1 cellular context compared by ENCODE assay signal in the genomic region with DNA sequence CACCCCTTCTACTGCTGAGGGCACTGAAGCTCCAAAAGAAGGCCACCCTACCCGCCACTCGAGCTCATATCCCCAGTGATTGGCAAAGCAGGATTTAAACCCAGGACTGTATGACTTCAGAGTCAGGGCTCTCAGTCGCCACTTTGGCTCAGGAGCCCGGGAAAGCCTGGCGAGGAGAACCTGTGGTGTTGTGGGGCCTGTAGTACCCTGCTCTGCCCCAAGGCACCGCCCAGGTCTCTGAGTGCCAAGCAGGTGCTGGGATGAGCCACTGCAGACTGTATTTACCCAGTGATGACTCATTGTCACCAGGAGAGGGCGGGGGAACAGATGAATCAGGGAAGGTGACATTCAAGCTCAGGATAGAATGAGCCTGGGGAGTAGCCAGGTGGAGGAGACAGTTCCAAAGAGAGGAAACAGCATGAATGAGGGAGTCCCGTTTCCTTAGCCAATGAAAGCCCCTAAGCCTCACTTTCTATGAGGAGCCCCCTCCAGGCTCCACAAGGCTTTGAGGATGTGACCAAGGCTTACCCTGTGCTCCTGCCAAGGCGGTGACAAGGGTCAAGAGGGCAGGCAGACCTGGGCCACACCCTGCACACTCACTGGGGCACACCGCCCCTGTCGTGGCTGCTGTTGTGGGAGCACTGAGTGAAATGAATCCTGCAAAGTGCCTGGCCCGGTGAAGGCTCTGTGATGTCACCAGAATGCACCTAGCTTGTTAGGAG.
TF ChIP-seq lines count a peak whose summit lies in the region.

No MANE protein-coding gene starts in this region.

TF ChIP-seq in HepG2, 621 proteins besides CTCF, POLR2A, EP300 and RAD21 (continued from another document and continues in another):
- TF ChIP-seq, protein P1, sequence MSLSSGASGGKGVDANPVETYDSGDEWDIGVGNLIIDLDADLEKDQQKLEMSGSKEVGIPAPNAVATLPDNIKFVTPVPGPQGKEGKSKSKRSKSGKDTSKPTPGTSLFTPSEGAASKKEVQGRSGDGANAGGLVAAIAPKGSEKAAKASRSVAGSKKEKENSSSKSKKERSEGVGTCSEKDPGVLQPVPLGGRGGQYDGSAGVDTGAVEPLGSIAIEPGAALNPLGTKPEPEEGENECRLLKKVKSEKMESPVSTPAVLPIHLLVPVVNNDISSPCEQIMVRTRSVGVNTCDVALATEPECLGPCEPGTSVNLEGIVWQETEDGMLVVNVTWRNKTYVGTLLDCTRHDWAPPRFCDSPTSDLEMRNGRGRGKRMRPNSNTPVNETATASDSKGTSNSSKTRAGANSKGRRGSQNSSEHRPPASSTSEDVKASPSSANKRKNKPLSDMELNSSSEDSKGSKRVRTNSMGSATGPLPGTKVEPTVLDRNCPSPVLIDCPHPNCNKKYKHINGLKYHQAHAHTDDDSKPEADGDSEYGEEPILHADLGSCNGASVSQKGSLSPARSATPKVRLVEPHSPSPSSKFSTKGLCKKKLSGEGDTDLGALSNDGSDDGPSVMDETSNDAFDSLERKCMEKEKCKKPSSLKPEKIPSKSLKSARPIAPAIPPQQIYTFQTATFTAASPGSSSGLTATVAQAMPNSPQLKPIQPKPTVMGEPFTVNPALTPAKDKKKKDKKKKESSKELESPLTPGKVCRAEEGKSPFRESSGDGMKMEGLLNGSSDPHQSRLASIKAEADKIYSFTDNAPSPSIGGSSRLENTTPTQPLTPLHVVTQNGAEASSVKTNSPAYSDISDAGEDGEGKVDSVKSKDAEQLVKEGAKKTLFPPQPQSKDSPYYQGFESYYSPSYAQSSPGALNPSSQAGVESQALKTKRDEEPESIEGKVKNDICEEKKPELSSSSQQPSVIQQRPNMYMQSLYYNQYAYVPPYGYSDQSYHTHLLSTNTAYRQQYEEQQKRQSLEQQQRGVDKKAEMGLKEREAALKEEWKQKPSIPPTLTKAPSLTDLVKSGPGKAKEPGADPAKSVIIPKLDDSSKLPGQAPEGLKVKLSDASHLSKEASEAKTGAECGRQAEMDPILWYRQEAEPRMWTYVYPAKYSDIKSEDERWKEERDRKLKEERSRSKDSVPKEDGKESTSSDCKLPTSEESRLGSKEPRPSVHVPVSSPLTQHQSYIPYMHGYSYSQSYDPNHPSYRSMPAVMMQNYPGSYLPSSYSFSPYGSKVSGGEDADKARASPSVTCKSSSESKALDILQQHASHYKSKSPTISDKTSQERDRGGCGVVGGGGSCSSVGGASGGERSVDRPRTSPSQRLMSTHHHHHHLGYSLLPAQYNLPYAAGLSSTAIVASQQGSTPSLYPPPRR (CRISPR knock-in tag; IDR thresholded peaks at IDR 0.05; ENCODE audit: borderline replicate concordance) = peak; percentile 43; the same call in 1 of the 2 replicates
- TF ChIP-seq SIX1 (CRISPR knock-in tag; IDR thresholded peaks at IDR 0.05; ENCODE audit: borderline replicate concordance) = no peak
- TF ChIP-seq HNRNPK (IDR thresholded peaks at IDR 0.05; ENCODE audit: low read depth, low read length, poor library complexity, severe bottlenecking) = no peak
- peak; percentile 83; the same call in 1 of the 2 replicates for TF ChIP-seq SOX5 (CRISPR knock-in tag; IDR thresholded peaks at IDR 0.05; ENCODE audit: borderline replicate concordance)
- TF ChIP-seq ISX (CRISPR knock-in tag; conservative IDR thresholded peaks at IDR 0.05) = no peak
- no peak for TF ChIP-seq GATA4 (IDR thresholded peaks at IDR 0.05; ENCODE audit: borderline replicate concordance, low read depth)
- TF ChIP-seq, protein P2, sequence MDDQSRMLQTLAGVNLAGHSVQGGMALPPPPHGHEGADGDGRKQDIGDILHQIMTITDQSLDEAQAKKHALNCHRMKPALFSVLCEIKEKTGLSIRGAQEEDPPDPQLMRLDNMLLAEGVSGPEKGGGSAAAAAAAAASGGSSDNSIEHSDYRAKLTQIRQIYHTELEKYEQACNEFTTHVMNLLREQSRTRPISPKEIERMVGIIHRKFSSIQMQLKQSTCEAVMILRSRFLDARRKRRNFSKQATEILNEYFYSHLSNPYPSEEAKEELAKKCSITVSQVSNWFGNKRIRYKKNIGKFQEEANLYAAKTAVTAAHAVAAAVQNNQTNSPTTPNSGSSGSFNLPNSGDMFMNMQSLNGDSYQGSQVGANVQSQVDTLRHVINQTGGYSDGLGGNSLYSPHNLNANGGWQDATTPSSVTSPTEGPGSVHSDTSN (CRISPR knock-in tag; IDR thresholded peaks at IDR 0.05; ENCODE audit: borderline replicate concordance) = no peak
- TF ChIP-seq FOXK1 (CRISPR knock-in tag; IDR thresholded peaks at IDR 0.05; ENCODE audit: borderline replicate concordance, low read depth) = peak; percentile 31; the same call in 1 of the 2 replicates
- TF ChIP-seq RBM22 (optimal IDR thresholded peaks at IDR 0.05; ENCODE audit: low read length) = no peak
- no peak for TF ChIP-seq ZNF703 (CRISPR knock-in tag; IDR thresholded peaks at IDR 0.05; ENCODE audit: borderline replicate concordance)
- TF ChIP-seq IRF2 (CRISPR knock-in tag; IDR thresholded peaks at IDR 0.05) = peak; percentile 80; the same call in 1 of the 2 replicates
- TF ChIP-seq ZKSCAN5 (CRISPR knock-in tag; IDR thresholded peaks at IDR 0.05) = no peak
- TF ChIP-seq, protein P3, sequence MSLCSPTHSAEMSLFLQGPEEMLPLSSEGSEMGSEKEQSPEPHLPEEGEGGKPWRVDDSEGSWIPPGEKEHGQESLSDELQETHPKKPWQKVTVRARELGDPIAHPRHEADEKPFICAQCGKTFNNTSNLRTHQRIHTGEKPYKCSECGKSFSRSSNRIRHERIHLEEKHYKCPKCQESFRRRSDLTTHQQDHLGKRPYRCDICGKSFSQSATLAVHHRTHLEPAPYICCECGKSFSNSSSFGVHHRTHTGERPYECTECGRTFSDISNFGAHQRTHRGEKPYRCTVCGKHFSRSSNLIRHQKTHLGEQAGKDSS (CRISPR knock-in tag; IDR thresholded peaks at IDR 0.05; ENCODE audit: borderline replicate concordance, low read depth) = peak; percentile 44; the same call in 1 of the 2 replicates
- TF ChIP-seq, protein P4, sequence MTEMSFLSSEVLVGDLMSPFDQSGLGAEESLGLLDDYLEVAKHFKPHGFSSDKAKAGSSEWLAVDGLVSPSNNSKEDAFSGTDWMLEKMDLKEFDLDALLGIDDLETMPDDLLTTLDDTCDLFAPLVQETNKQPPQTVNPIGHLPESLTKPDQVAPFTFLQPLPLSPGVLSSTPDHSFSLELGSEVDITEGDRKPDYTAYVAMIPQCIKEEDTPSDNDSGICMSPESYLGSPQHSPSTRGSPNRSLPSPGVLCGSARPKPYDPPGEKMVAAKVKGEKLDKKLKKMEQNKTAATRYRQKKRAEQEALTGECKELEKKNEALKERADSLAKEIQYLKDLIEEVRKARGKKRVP (CRISPR knock-in tag; IDR thresholded peaks at IDR 0.05) = peak in 1 of 2 experiments; percentile 39; a peak in 1 of 4 replicates
- TF ChIP-seq RFX1 (IDR thresholded peaks at IDR 0.05) = no peak
- no peak for TF ChIP-seq DNMT3B (CRISPR knock-in tag; conservative IDR thresholded peaks at IDR 0.05)
- TF ChIP-seq, protein P5, sequence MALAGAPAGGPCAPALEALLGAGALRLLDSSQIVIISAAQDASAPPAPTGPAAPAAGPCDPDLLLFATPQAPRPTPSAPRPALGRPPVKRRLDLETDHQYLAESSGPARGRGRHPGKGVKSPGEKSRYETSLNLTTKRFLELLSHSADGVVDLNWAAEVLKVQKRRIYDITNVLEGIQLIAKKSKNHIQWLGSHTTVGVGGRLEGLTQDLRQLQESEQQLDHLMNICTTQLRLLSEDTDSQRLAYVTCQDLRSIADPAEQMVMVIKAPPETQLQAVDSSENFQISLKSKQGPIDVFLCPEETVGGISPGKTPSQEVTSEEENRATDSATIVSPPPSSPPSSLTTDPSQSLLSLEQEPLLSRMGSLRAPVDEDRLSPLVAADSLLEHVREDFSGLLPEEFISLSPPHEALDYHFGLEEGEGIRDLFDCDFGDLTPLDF (CRISPR knock-in tag; IDR thresholded peaks at IDR 0.05) = no peak
- TF ChIP-seq, protein P6, sequence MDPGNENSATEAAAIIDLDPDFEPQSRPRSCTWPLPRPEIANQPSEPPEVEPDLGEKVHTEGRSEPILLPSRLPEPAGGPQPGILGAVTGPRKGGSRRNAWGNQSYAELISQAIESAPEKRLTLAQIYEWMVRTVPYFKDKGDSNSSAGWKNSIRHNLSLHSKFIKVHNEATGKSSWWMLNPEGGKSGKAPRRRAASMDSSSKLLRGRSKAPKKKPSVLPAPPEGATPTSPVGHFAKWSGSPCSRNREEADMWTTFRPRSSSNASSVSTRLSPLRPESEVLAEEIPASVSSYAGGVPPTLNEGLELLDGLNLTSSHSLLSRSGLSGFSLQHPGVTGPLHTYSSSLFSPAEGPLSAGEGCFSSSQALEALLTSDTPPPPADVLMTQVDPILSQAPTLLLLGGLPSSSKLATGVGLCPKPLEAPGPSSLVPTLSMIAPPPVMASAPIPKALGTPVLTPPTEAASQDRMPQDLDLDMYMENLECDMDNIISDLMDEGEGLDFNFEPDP (CRISPR knock-in tag; conservative IDR thresholded peaks at IDR 0.05) = no peak
- TF ChIP-seq SALL1 (CRISPR knock-in tag; IDR thresholded peaks at IDR 0.05) = peak; percentile 72
- peak; percentile 83 for TF ChIP-seq RXRB (CRISPR knock-in tag; IDR thresholded peaks at IDR 0.05; ENCODE audit: borderline replicate concordance)
- 0 out of 2 replicates have a peak, but pooled peaks have one; percentile 50 for TF ChIP-seq MZF1 (CRISPR knock-in tag; IDR thresholded peaks at IDR 0.05; ENCODE audit: borderline replicate concordance)
- peak; percentile 37; the same call in 1 of the 2 replicates for TF ChIP-seq ZMYM3 (CRISPR knock-in tag; IDR thresholded peaks at IDR 0.05)
- no peak for TF ChIP-seq ZNF232 (CRISPR knock-in tag; IDR thresholded peaks at IDR 0.05; ENCODE audit: borderline replicate concordance)
- TF ChIP-seq, protein P7, sequence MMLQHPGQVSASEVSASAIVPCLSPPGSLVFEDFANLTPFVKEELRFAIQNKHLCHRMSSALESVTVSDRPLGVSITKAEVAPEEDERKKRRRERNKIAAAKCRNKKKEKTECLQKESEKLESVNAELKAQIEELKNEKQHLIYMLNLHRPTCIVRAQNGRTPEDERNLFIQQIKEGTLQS (CRISPR knock-in tag; IDR thresholded peaks at IDR 0.05) = peak; percentile 99
- TF ChIP-seq ZNF564 (CRISPR knock-in tag; IDR thresholded peaks at IDR 0.05) = no peak
- TF ChIP-seq KLF15 (CRISPR knock-in tag; IDR thresholded peaks at IDR 0.05; ENCODE audit: borderline replicate concordance) = no peak
- TF ChIP-seq SAP130 (CRISPR knock-in tag; IDR thresholded peaks at IDR 0.05; ENCODE audit: low read depth) = peak; percentile 92
- no peak for TF ChIP-seq TCF7L2 (IDR thresholded peaks at IDR 0.05; ENCODE audit: low read depth, low read length)
- TF ChIP-seq PTBP1 (IDR thresholded peaks at IDR 0.05; ENCODE audit: low read depth, low read length, poor library complexity, severe bottlenecking) = no peak
- no peak for TF ChIP-seq ZNF616 (CRISPR knock-in tag; IDR thresholded peaks at IDR 0.05; ENCODE audit: low read depth)
- TF ChIP-seq HNRNPUL1 (IDR thresholded peaks at IDR 0.05; ENCODE audit: low read depth, low read length) = no peak
- TF ChIP-seq GATAD1 (CRISPR knock-in tag; IDR thresholded peaks at IDR 0.05) = no peak
- TF ChIP-seq ZNF34 (CRISPR knock-in tag; IDR thresholded peaks at IDR 0.05; ENCODE audit: borderline replicate concordance) = no peak
- 0 out of 2 replicates have a peak, but pooled peaks have one; percentile 7 for TF ChIP-seq ZNF143 (CRISPR knock-in tag; IDR thresholded peaks at IDR 0.05)
- TF ChIP-seq, protein P8, sequence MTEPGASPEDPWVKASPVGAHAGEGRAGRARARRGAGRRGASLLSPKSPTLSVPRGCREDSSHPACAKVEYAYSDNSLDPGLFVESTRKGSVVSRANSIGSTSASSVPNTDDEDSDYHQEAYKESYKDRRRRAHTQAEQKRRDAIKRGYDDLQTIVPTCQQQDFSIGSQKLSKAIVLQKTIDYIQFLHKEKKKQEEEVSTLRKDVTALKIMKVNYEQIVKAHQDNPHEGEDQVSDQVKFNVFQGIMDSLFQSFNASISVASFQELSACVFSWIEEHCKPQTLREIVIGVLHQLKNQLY (CRISPR knock-in tag; IDR thresholded peaks at IDR 0.05) = no peak
- peak; percentile 67; the same call in 1 of the 2 replicates for TF ChIP-seq TBX3 (IDR thresholded peaks at IDR 0.05; ENCODE audit: borderline replicate concordance)
- peak; percentile 30 for TF ChIP-seq YY1 (IDR thresholded peaks at IDR 0.05; ENCODE audit: insufficient read depth, insufficient replicate concordance, low read depth, low read length)
- TF ChIP-seq BCL6 (CRISPR knock-in tag; IDR thresholded peaks at IDR 0.05) = peak; percentile 54; the same call in 1 of the 2 replicates
- no peak for TF ChIP-seq ZNF160 (CRISPR knock-in tag; IDR thresholded peaks at IDR 0.05)
- no peak for TF ChIP-seq RFX5 (IDR thresholded peaks at IDR 0.05; ENCODE audit: low read depth, low read length)
- TF ChIP-seq SIX4 (CRISPR knock-in tag; IDR thresholded peaks at IDR 0.05) = no peak
- TF ChIP-seq EHMT2 (IDR thresholded peaks at IDR 0.05; ENCODE audit: borderline replicate concordance, low read depth, low read length) = no peak
- TF ChIP-seq ZEB1 (IDR thresholded peaks at IDR 0.05; ENCODE audit: insufficient replicate concordance, low read depth) = no peak
- TF ChIP-seq SMC3 (IDR thresholded peaks at IDR 0.05; ENCODE audit: low read length) = peak; percentile 82
- TF ChIP-seq ZNF614 (CRISPR knock-in tag; IDR thresholded peaks at IDR 0.05; ENCODE audit: borderline replicate concordance) = peak; percentile 67; the same call in 1 of the 2 replicates
- TF ChIP-seq ZBTB3 (CRISPR knock-in tag; IDR thresholded peaks at IDR 0.05; ENCODE audit: borderline replicate concordance, low read depth) = peak; percentile 35; the same call in 1 of the 2 replicates
- TF ChIP-seq, protein P9, sequence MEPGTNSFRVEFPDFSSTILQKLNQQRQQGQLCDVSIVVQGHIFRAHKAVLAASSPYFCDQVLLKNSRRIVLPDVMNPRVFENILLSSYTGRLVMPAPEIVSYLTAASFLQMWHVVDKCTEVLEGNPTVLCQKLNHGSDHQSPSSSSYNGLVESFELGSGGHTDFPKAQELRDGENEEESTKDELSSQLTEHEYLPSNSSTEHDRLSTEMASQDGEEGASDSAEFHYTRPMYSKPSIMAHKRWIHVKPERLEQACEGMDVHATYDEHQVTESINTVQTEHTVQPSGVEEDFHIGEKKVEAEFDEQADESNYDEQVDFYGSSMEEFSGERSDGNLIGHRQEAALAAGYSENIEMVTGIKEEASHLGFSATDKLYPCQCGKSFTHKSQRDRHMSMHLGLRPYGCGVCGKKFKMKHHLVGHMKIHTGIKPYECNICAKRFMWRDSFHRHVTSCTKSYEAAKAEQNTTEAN (CRISPR knock-in tag; conservative IDR thresholded peaks at IDR 0.05) = 0 out of 2 replicates have a peak, but pooled peaks have one; percentile 19
- TF ChIP-seq ZSCAN12 (CRISPR knock-in tag; IDR thresholded peaks at IDR 0.05) = no peak
- TF ChIP-seq, protein P10, sequence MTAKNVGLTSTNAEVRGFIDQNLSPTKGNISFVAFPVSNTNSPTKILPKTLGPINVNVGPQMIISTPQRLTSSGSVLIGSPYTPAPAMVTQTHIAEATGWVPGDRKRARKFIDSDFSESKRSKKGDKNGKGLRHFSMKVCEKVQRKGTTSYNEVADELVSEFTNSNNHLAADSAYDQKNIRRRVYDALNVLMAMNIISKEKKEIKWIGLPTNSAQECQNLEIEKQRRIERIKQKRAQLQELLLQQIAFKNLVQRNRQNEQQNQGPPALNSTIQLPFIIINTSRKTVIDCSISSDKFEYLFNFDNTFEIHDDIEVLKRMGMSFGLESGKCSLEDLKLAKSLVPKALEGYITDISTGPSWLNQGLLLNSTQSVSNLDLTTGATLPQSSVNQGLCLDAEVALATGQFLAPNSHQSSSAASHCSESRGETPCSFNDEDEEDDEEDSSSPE (CRISPR knock-in tag; IDR thresholded peaks at IDR 0.05) = no peak
- TF ChIP-seq FOXA1 (IDR thresholded peaks at IDR 0.05) = peak; percentile 69
- peak; percentile 98 for TF ChIP-seq FOXA1 (CRISPR knock-in tag; IDR thresholded peaks at IDR 0.05)
- 0 out of 2 replicates have a peak, but pooled peaks have one; percentile 16 for TF ChIP-seq ZSCAN25 (CRISPR knock-in tag; IDR thresholded peaks at IDR 0.05)
- peak; percentile 68 for TF ChIP-seq MED1 (CRISPR knock-in tag; IDR thresholded peaks at IDR 0.05)
